Comparison of ENCODE assay signal across 8 cellular contexts in the genomic region with DNA sequence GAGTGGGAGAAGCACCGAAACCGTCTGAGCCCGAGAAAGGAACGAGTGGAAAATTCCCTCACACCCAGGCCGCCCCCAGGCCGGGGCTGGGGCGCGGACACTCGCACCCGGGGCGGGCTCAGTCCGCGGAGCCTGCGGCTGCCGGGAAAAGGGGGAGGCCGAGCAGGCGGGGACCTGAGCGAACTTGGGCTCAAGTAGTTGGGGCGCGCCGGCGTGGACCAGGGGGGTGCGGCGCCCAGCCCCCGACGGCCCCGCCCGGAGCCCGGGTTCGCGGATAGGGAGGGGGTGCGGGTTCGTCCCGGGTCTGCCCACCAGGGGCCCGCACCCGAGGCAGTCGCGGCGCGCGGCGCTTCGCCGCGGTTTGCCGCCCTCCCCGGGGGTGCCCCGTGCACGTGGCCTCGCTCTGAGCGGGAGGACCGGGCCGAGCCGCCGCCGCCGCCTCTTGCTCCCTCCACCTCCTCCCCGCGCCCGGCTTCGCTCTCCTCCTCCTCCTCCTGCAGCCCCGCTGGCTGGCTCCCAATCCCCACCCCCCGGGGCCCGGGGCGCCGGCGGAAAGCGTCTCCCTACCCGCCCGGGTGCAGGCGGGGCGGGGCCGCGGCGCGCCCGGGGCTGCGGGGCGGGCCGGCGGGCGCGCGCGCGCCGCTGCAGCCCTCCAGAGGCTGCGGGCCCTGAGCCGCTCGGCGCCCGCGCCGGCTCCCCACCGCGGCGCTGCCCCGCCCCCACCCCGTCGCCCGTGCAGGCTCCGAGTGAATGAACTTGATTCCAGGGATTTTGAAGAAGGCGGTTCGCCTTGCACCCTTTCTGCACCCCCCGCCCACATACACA. TPM values are rescaled to one million over a fixed set of nuclear protein-coding genes. Genes with fewer than 3 reads are reported as not detected.
DNase-seq lines count a peak whose midpoint lies in the region; ATAC-seq and TF ChIP-seq lines count a peak whose summit lies in the region.

No MANE protein-coding gene starts in this region.

- no peak overlapping the region for H3K27ac ChIP-seq in CD8-positive, alpha-beta memory T cell (ENCODE audit: low read depth, low read length)
- H3K27ac ChIP-seq in lower lobe of right lung (peak overlapping the region; percentile 93), substantia nigra (ENCODE audit: low read depth, low read length, poor library complexity, severe bottlenecking) (peak overlapping the region; percentile 96)

- no peaks in the 10 kb centered on the region for H3K9me3 ChIP-seq in CD8-positive, alpha-beta memory T cell (ENCODE audit: low read length)
- H3K9me3 ChIP-seq in lower lobe of right lung = no peaks in the 10 kb centered on the region

- peaks cover 19 to 27% (median 27%) of the 10 kb centered on the region in 3 donors for H3K4me1 Mint-ChIP-seq in CD8-positive, alpha-beta memory T cell
- peaks cover 15% of the 10 kb centered on the region for H3K4me1 Mint-ChIP-seq in T-helper 1 cell treated with Interleukin-12 subunit alpha and Interleukin-12 subunit beta and Interleukin-4 antibody, amounts not matched to agents 30 μg/mL and 1 μg/mL, for 36 hours (ENCODE audit: low read depth)
- peaks cover 13 to 18% of the 10 kb centered on the region in 2 donors for H3K4me1 Mint-ChIP-seq in effector memory CD8-positive, alpha-beta T cell (ENCODE audit: low read depth in 2 of 2)

- H3K36me3 ChIP-seq in CD8-positive, alpha-beta memory T cell (ENCODE audit: insufficient read depth, low read length) = no peaks in the 10 kb centered on the region
- H3K36me3 ChIP-seq in lower lobe of right lung = no peaks in the 10 kb centered on the region

- peak overlapping the region in 2 of 8 donors; percentile 38 to 42 for H3K27ac Mint-ChIP-seq in CD8-positive, alpha-beta memory T cell
- H3K27ac Mint-ChIP-seq in T-helper 1 cell treated with Interleukin-12 subunit alpha and Interleukin-12 subunit beta and Interleukin-4 antibody, amounts not matched to agents 30 μg/mL and 1 μg/mL, for 36 hours = no peak overlapping the region
- H3K27ac Mint-ChIP-seq in effector memory CD8-positive, alpha-beta T cell = no peak overlapping the region

- peaks cover 47 to 59% of the 10 kb centered on the region in 2 donors for H3K27me3 Mint-ChIP-seq in CD8-positive, alpha-beta memory T cell
- H3K27me3 Mint-ChIP-seq in T-helper 1 cell treated with Interleukin-12 subunit alpha and Interleukin-12 subunit beta and Interleukin-4 antibody, amounts not matched to agents 30 μg/mL and 1 μg/mL, for 36 hours (ENCODE audit: low read depth) = peaks cover 71% of the 10 kb centered on the region
- H3K27me3 Mint-ChIP-seq in effector memory CD8-positive, alpha-beta T cell = peaks cover 37 to 49% of the 10 kb centered on the region in 2 donors

- peaks cover 4% of the 10 kb centered on the region for H3K4me1 ChIP-seq in CD8-positive, alpha-beta memory T cell (ENCODE audit: insufficient read depth, low read length)
- peaks cover 39% of the 10 kb centered on the region for H3K4me1 ChIP-seq in lower lobe of right lung

- H3K9me3 Mint-ChIP-seq in CD8-positive, alpha-beta memory T cell = peaks cover 0 to 9% (median 2%) of the 10 kb centered on the region in 5 donors
- no peaks in the 10 kb centered on the region for H3K9me3 Mint-ChIP-seq in T-helper 1 cell treated with Interleukin-12 subunit alpha and Interleukin-12 subunit beta and Interleukin-4 antibody, amounts not matched to agents 30 μg/mL and 1 μg/mL, for 36 hours
- H3K9me3 Mint-ChIP-seq in effector memory CD8-positive, alpha-beta T cell = no peaks in the 10 kb centered on the region

- peak overlapping the region; percentile 28 for H3K4me3 ChIP-seq in CD8-positive, alpha-beta memory T cell (ENCODE audit: low read length)
- peak overlapping the region; percentile 71 for H3K4me3 ChIP-seq in lower lobe of right lung

- CTCF ChIA-PET in CD8-positive, alpha-beta memory T cell (lab: Charles Lee) = no interaction called here

- intact Hi-C loops in lower lobe of right lung (cut with DNase I) = loop anchor here (10.0 kb wide), 1 partner anchor 220 kb away; no protein-coding TSS in a partner anchor

- peaks cover 23% of the 10 kb centered on the region for H3K27me3 ChIP-seq in CD8-positive, alpha-beta memory T cell (ENCODE audit: insufficient read depth, low read length, poor library complexity, severe bottlenecking)
- no peaks in the 10 kb centered on the region for H3K27me3 ChIP-seq in lower lobe of right lung (ENCODE audit: low read depth)

- POLR2A ChIA-PET in CD8-positive, alpha-beta memory T cell (lab: Charles Lee) = no interaction called here

- H3K36me3 Mint-ChIP-seq in CD8-positive, alpha-beta memory T cell = no peaks in the 10 kb centered on the region
- H3K36me3 Mint-ChIP-seq in T-helper 1 cell treated with Interleukin-12 subunit alpha and Interleukin-12 subunit beta and Interleukin-4 antibody, amounts not matched to agents 30 μg/mL and 1 μg/mL, for 36 hours (ENCODE audit: low read depth) = peaks cover 4% of the 10 kb centered on the region
- H3K36me3 Mint-ChIP-seq in effector memory CD8-positive, alpha-beta T cell (ENCODE audit: insufficient read depth) = peaks cover 2% of the 10 kb centered on the region

- ATAC-seq in GM19324 (IDR thresholded peaks at IDR 0.05; ENCODE audit: low FRiP score, unreplicated experiment) (peak; percentile 42), lower lobe of right lung (peak; percentile 82 to 89)
- ATAC-seq in effector memory CD8-positive, alpha-beta T cell (replicated peaks) = peak; percentile 69

- TF ChIP-seq CTCF in lower lobe of right lung (IDR thresholded peaks at IDR 0.05) = no peak

- peak overlapping the region; percentile 71 to 93 (median 85) for H3K4me3 Mint-ChIP-seq in CD8-positive, alpha-beta memory T cell
- H3K4me3 Mint-ChIP-seq in T-helper 1 cell treated with Interleukin-12 subunit alpha and Interleukin-12 subunit beta and Interleukin-4 antibody, amounts not matched to agents 30 μg/mL and 1 μg/mL, for 36 hours = peak overlapping the region; percentile 73
- H3K4me3 Mint-ChIP-seq in effector memory CD8-positive, alpha-beta T cell = peak overlapping the region; percentile 87 to 88

- in situ Hi-C loops in KBM-7 (cut with MboI; ENCODE audit: low pct_unique_long_range_greater_than_20kb, low sequenced_read_pairs) = no loop called here

- peak in 3 of 5 donors; percentile 18 to 48 (median 21) for DNase-seq in CD8-positive, alpha-beta memory T cell
- DNase-seq in KBM-7 (peak; percentile 50), lower lobe of right lung (peak; percentile 93), substantia nigra (lab: John Stamatoyannopoulos, UW) (peak in 46 of 49 donors; percentile 52 to 93 (median 86))
- DNase-seq in effector memory CD8-positive, alpha-beta T cell = no peak
- DNase-seq in stimulated activated CD4-positive, alpha-beta T cell treated with anti-CD3 and anti-CD28 coated beads, Interleukin-4, amount 100 ng/mL, for 24 hours = no peak

RNA-seq across cellular contexts. Expression of a gene that starts 1.2 kb away (rescaled TPM):
- total RNA-seq in CD8-positive, alpha-beta memory T cell = not detected
- not detected for polyA plus RNA-seq in CD8-positive, alpha-beta memory T cell
- total RNA-seq in lower lobe of right lung = 97.7 TPM

Comparison
In these comparisons a context has a peak if more than half of its experiments do, and no peak if none do; other contexts are left out.
1. DNase-seq: peak in CD8-positive, alpha-beta memory T cell (3 of 5), KBM-7 (single experiment), lower lobe of right lung (single experiment) and substantia nigra (46 of 49); none in effector memory CD8-positive, alpha-beta T cell (0 of 3) and stimulated activated CD4-positive, alpha-beta T cell treated with anti-CD3 and anti-CD28 coated beads, Interleukin-4, amount 100 ng/mL, for 24 hours (single experiment).
2. RNA of a gene that starts 1.2 kb away (total RNA-seq): 97.7 TPM in lower lobe of right lung (single experiment); not detected in CD8-positive, alpha-beta memory T cell; every median in the first group is over 10 times any median in the second.
3. Peak in every context shown above with its lines, with median percentiles within 50 percentile points of each other: H3K4me3 Mint-ChIP-seq and ATAC-seq.